ENCODE assay signal across 14 cellular contexts in the genomic region with DNA sequence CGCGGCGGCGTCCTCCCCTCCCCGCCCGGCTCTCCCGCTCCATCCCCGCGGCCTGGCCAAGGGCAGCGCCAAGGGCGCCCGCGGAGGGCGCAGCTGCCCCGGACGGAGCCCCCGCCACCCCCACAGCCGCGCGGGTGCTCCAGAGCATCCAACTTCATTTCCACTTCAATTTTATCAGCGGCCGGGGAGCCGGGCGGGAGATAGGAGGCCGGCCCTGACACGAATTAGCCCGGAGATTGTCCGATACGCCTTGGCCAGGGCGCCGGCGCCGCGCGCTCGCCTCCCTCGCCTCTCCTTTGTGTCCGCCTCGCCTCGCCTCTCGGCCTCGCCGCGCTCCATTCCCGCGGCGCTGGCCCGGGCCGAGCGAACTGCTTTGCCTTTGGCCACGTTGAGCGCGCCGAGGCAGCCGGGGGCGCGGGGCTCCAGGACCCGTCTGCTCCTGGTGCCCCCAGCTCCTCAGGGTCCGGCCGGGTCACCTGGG.
DNase-seq lines count a peak whose midpoint lies in the region; ATAC-seq and TF ChIP-seq lines count a peak whose summit lies in the region.
"Had no signal": no experiment of that assay in that cellular context is flagged by ENCODE, and none has a peak within 500 bp of the region (broad histone marks: within the 10 kb centered on the region; RNA-seq: fewer than 3 reads in every experiment).

No MANE protein-coding gene starts in this region.

- H3K9ac ChIP-seq in mesendoderm (ENCODE audit: low read length): peak overlapping the region; percentile 72

- H3K79me2 ChIP-seq in mesendoderm (ENCODE audit: control insufficient read depth, insufficient read depth, low read length): no peaks in the 10 kb centered on the region

- H3K36me3 ChIP-seq in mesendoderm (ENCODE audit: control insufficient read depth, insufficient read depth, low read length): no peaks in the 10 kb centered on the region
- H3K36me3 ChIP-seq: vagina had no signal

- no CpG with 5 or more reads among the region's 60 CpGs for WGBS in mesendoderm (ENCODE audit: extremely low coverage, insufficient coverage, low lambda C conversion rate)

- no peak for TF ChIP-seq EP300 in Ishikawa (IDR thresholded peaks at IDR 0.05; ENCODE audit: borderline replicate concordance)

- H3K79me1 ChIP-seq in mesendoderm (ENCODE audit: low read length): no peaks in the 10 kb centered on the region

- H3K27me3 ChIP-seq in mesendoderm (ENCODE audit: insufficient read depth, low read length, poor library complexity): peaks cover 12% of the 10 kb centered on the region

- peak overlapping the region; percentile 31 for H3K18ac ChIP-seq in mesendoderm (ENCODE audit: low read length)

- H2BK5ac ChIP-seq in mesendoderm (ENCODE audit: low read length): no peak overlapping the region

- H3K4me3 ChIP-seq in mesendoderm (ENCODE audit: low read length): peak overlapping the region; percentile 11
- H3K4me3 ChIP-seq: vagina had no signal

- TF ChIP-seq RAD21 in Ishikawa (IDR thresholded peaks at IDR 0.05; ENCODE audit: low read depth): no peak

- no peak overlapping the region for H3K27ac ChIP-seq in mesendoderm (ENCODE audit: low read depth, low read length)
- H3K27ac ChIP-seq: vagina had no signal

- peak overlapping the region; percentile 67 for H3K4ac ChIP-seq in mesendoderm (ENCODE audit: low read depth, low read length)

- no peak overlapping the region for H2BK120ac ChIP-seq in mesendoderm (ENCODE audit: low read depth, low read length)

- no peak overlapping the region for H2AK5ac ChIP-seq in mesendoderm (ENCODE audit: low read length)

- H3K23ac ChIP-seq in mesendoderm (ENCODE audit: low read length): peak overlapping the region; percentile 16

- DNase-seq in ELF-1 (ENCODE audit: low read depth, low spot score) (peak; percentile 56), dermis blood vessel endothelial cell (peak; percentile 52), mesendoderm (peak; percentile 56), SKM-1 treated with dmso at 0.1 percent for 144 hours (lab: John Stamatoyannopoulos, UW; ENCODE audit: unreplicated experiment) (no peak)
- DNase-seq in activated CD8-positive, alpha-beta memory T cell treated with anti-CD3 and anti-CD28 coated beads for 24 hours: no peak
- DNase-seq: activated CD4-positive, CD25-positive, alpha-beta regulatory T cell treated with anti-CD3 and anti-CD28 coated beads, Interleukin-2, amount 50 U/mL, for 72 hours; activated naive CD4-positive, alpha-beta T cell; effector memory CD4-positive, alpha-beta T cell; GOT3; kidney glomerular epithelial cell had no signal

- no peak overlapping the region for H4K8ac ChIP-seq in mesendoderm (ENCODE audit: low read depth, low read length)

- no peak overlapping the region for H4K5ac ChIP-seq in mesendoderm (ENCODE audit: low read length)

- H2BK15ac ChIP-seq in mesendoderm (replicated peaks; ENCODE audit: low read depth): no peak overlapping the region

- H3K56ac ChIP-seq in mesendoderm (ENCODE audit: low read length): peak overlapping the region; percentile 91

- H3K4me2 ChIP-seq in mesendoderm (ENCODE audit: low read length): peak overlapping the region; percentile 68

- no peak for ATAC-seq in GM19351 (IDR thresholded peaks at IDR 0.05; ENCODE audit: unreplicated experiment)
- ATAC-seq in activated CD4-positive, CD25-positive, alpha-beta regulatory T cell treated with anti-CD3 and anti-CD28 coated beads, Interleukin-2, amount 50 U/mL, for 24 hours: no peak

- peaks cover 3% of the 10 kb centered on the region for H3K4me1 ChIP-seq in mesendoderm (ENCODE audit: control insufficient read depth, low read depth, low read length)

TF ChIP-seq in Ishikawa, 13 proteins besides CTCF, POLR2A, EP300 and RAD21:
- no peak for TF ChIP-seq CREB1 (IDR thresholded peaks at IDR 0.05; ENCODE audit: low read depth)
- TF ChIP-seq ZBTB7A (IDR thresholded peaks at IDR 0.05; ENCODE audit: low read depth): no peak
- TF ChIP-seq, protein P1, sequence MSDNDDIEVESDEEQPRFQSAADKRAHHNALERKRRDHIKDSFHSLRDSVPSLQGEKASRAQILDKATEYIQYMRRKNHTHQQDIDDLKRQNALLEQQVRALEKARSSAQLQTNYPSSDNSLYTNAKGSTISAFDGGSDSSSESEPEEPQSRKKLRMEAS (IDR thresholded peaks at IDR 0.05): peak; percentile 29; the same call in 1 of the 2 replicates
- TF ChIP-seq, protein P2, sequence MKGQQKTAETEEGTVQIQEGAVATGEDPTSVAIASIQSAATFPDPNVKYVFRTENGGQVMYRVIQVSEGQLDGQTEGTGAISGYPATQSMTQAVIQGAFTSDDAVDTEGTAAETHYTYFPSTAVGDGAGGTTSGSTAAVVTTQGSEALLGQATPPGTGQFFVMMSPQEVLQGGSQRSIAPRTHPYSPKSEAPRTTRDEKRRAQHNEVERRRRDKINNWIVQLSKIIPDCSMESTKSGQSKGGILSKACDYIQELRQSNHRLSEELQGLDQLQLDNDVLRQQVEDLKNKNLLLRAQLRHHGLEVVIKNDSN (IDR thresholded peaks at IDR 0.05): no peak
- no peak for TF ChIP-seq REST (IDR thresholded peaks at IDR 0.05; ENCODE audit: low read depth)
TF ChIP-seq in Ishikawa: peak in this region for 1.

Comparison
In these comparisons a context has a peak if more than half of its experiments do, and no peak if none do; other contexts are left out.
1. DNase-seq: peak in ELF-1 (single experiment), dermis blood vessel endothelial cell (single experiment) and mesendoderm (single experiment); none in SKM-1 treated with dmso at 0.1 percent for 144 hours (single experiment) and activated CD8-positive, alpha-beta memory T cell treated with anti-CD3 and anti-CD28 coated beads for 24 hours (single experiment).